8 cellular contexts compared by ENCODE assay signal in the genomic region with DNA sequence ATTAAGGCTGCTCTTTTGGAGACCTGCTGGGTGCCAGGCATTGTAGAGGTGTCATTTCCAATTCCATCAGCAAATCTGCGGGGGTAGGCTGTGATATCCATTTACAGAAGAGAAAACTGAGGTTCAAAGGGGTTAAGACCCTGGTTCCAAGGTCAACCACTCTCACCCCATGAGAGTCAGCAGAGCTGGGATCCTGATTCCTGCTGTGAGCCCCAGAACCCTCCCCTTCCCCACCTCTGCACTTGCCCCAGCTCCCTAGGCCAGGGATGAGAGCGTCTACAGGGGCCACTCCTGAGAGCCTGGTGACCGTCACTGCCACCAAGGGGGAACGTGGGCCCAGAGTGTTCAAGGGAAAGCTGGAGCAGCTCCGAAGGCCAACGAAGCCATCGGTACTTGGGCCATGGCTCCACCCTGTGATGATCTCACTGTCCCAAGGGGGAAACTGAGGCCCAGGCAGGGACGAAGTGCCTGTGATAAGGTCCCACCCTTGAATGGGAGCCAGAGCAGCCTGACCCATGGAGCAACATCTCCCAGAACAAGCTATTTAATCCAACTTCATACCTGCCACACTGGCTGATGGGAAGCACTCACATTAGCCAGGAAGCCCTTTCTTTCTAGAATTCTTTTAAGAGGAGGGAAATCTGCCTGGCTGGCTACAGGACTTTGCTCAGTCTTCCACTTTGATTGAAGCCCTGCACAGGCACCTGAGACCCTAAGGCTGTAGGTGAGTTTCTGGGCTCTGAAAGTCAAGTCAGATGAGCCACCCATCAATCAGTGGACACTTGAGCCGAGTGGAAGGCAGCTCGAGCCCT. TPM values are rescaled to one million over a fixed set of nuclear protein-coding genes. Genes with fewer than 3 reads are reported as not detected.
DNase-seq lines count a peak whose midpoint lies in the region; ATAC-seq and TF ChIP-seq lines count a peak whose summit lies in the region.

No MANE protein-coding gene starts in this region.

- peaks cover 17% of the 10 kb centered on the region; the same call in 1 of the 2 replicates for H3K36me3 ChIP-seq in Loucy (ENCODE audit: insufficient read depth, low read length)
- H3K36me3 ChIP-seq in MG63, result no peaks in the 10 kb centered on the region

- H3K4me1 Mint-ChIP-seq in progenitor cell of endocrine pancreas (ENCODE audit: low read depth), result peaks cover 13% of the 10 kb centered on the region

- peak overlapping the region; percentile 88 for H3K4me2 ChIP-seq in Loucy (ENCODE audit: low read depth, low read length, poor library complexity, severe bottlenecking)

- H3K9me3 ChIP-seq in Loucy (ENCODE audit: insufficient read depth, low read depth, low read length) (no peaks in the 10 kb centered on the region), MG63 (no peaks in the 10 kb centered on the region)

- peaks cover 42% of the 10 kb centered on the region for H3K4me1 ChIP-seq in Loucy (ENCODE audit: insufficient read depth, low read length, poor library complexity, severe bottlenecking)

- no peak overlapping the region for H2AFZ ChIP-seq in Loucy (ENCODE audit: low read length)

- H4K20me1 ChIP-seq in Loucy (ENCODE audit: insufficient read depth, low read length, poor library complexity, severe bottlenecking), result peaks cover 21% of the 10 kb centered on the region

- peak overlapping the region; percentile 77 for H3K27ac Mint-ChIP-seq in progenitor cell of endocrine pancreas

- 0 out of 2 replicates have a peak, but pooled peaks cover 6% of the 10 kb centered on the region for H3F3A ChIP-seq in Loucy (ENCODE audit: low read depth)

- no peak for ATAC-seq in HG03521 (IDR thresholded peaks at IDR 0.05; ENCODE audit: unreplicated experiment)

- no peaks in the 10 kb centered on the region for H3K36me3 Mint-ChIP-seq in progenitor cell of endocrine pancreas (ENCODE audit: insufficient read depth)

- peaks cover 18% of the 10 kb centered on the region for H3K27me3 Mint-ChIP-seq in progenitor cell of endocrine pancreas

- H3K9ac ChIP-seq in Loucy (ENCODE audit: low read depth, low read length, poor library complexity, severe bottlenecking), result peak overlapping the region; percentile 99

- no peaks in the 10 kb centered on the region for H3K9me3 Mint-ChIP-seq in progenitor cell of endocrine pancreas (ENCODE audit: low read depth)

- peak overlapping the region; percentile 63 for H3K4me3 Mint-ChIP-seq in progenitor cell of endocrine pancreas (ENCODE audit: low read depth)

- TF ChIP-seq CTCF in Loucy (conservative IDR thresholded peaks at IDR 0.05; ENCODE audit: low read length) (no peak), progenitor cell of endocrine pancreas (IDR thresholded peaks at IDR 0.05; ENCODE audit: unreplicated experiment) (no peak)

- no peaks in the 10 kb centered on the region for H3K9me2 ChIP-seq in Loucy (replicated peaks; ENCODE audit: low read depth, low read length)

- DNase-seq in activated CD4-positive, CD25-positive, alpha-beta regulatory T cell treated with anti-CD3 and anti-CD28 coated beads, Interleukin-2, amount 50 U/mL, for 72 hours, result peak; percentile 27
- no peak for DNase-seq in activated CD4-positive, CD25-positive, alpha-beta regulatory T cell (lab: John Stamatoyannopoulos, UW)
- DNase-seq in epidermal melanocyte (ENCODE audit: insufficient read length, low spot score) (peak; percentile 8), progenitor cell of endocrine pancreas (ENCODE audit: low spot score, unreplicated experiment) (peak; percentile 8), MG63 (no peak), AG20443 (ENCODE audit: low spot score) (no peak)

- H3K27me3 ChIP-seq in Loucy (ENCODE audit: insufficient read depth, low read length, poor library complexity, severe bottlenecking) (peaks cover 19% of the 10 kb centered on the region), MG63 (no peaks in the 10 kb centered on the region)

- H3K4me3 ChIP-seq in Loucy (ENCODE audit: low read length, poor library complexity, severe bottlenecking), result peak overlapping the region; percentile 86
- no peak overlapping the region for H3K4me3 ChIP-seq in MG63

- H3K79me2 ChIP-seq in Loucy (ENCODE audit: insufficient read depth, low read length), result peaks cover 76% of the 10 kb centered on the region

RNA-seq across cellular contexts. Expression of a gene that starts 2.1 kb away (rescaled TPM):
- 74.5 and 81.2 TPM in 2 replicates for total RNA-seq in progenitor cell of endocrine pancreas
- total RNA-seq in MG63 (2014; rRNA removed; shearing (Covaris generic); ENCODE audit: low replicate concordance), result 16.9 and 32.5 TPM in 2 replicates

Comparison
In these comparisons a context has a peak if more than half of its experiments do, and no peak if none do; other contexts are left out.
1. DNase-seq: peak in activated CD4-positive, CD25-positive, alpha-beta regulatory T cell treated with anti-CD3 and anti-CD28 coated beads, Interleukin-2, amount 50 U/mL, for 72 hours (single experiment), epidermal melanocyte (single experiment) and progenitor cell of endocrine pancreas (single experiment); none in activated CD4-positive, CD25-positive, alpha-beta regulatory T cell (0 of 4), MG63 (single experiment) and AG20443 (single experiment).